In the genomic region with DNA sequence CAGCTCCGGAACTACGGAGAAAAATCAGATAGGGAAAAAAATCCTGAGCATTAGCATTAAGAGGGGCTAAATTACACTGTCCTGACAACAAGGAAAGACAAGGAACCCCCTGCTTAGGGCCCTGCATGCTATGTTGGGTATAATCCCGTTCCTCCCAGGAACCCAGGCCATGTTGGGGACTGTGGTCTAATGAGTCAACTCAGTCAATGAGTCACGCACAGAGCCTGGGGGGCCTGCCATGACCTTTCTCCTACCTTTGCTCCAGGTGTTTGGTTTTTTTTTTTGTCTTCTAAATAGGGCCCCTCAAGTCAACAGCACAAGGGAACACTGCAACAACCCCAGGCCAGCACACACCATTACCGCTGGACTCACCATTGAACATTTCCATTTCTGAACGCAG, we compare ENCODE assay signal across 17 cellular contexts. TPM values are rescaled to one million over a fixed set of nuclear protein-coding genes. Genes with fewer than 3 reads are reported as not detected.
DNase-seq lines count a peak whose midpoint lies in the region; ATAC-seq and TF ChIP-seq lines count a peak whose summit lies in the region.
"Had no signal": no experiment of that assay in that cellular context is flagged by ENCODE, and none has a peak within 500 bp of the region (broad histone marks: within the 10 kb centered on the region; RNA-seq: fewer than 3 reads in every experiment).

No MANE protein-coding gene starts in this region.

- intact Hi-C loops in dendritic cell treated with granulocyte-macrophage colony-stimulating factor and Interleukin-4, amounts not matched to agents 40 ng/mL and 50 ng/mL, for 4 days (cut with micrococcal nuclease), result no loop called here
- intact Hi-C loops in gastrocnemius medialis (cut with DNase I; ENCODE audit: low total_unique reads), result no loop called here

- H3K9me3 Mint-ChIP-seq in activated naive CD4-positive, alpha-beta T cell treated with anti-CD3 and anti-CD28 coated beads, Interleukin-2, amount 50 U/mL, for 72 hours, result no peaks in the 10 kb centered on the region
- no peaks in the 10 kb centered on the region for H3K9me3 Mint-ChIP-seq in dendritic cell treated with granulocyte-macrophage colony-stimulating factor and Interleukin-4, amounts not matched to agents 40 ng/mL and 50 ng/mL, for 4 days
- H3K9me3 Mint-ChIP-seq: CD4-positive, alpha-beta T cell had no signal

- ATAC-seq in activated naive CD4-positive, alpha-beta T cell treated with anti-CD3 and anti-CD28 coated beads, Interleukin-2, amount 50 U/mL, for 72 hours, result peak; percentile 61 to 64
- ATAC-seq in stimulated activated naive CD8-positive, alpha-beta T cell treated with anti-CD3 and anti-CD28 coated beads, Interleukin-15, Interleukin-2, amounts not matched to agents 100 U/mL and 50 U/mL, for 24 hours, result peak; percentile 75
- ATAC-seq in gastrocnemius medialis, result no peak

- H3K4me1 ChIP-seq in gastrocnemius medialis, result no peaks in the 10 kb centered on the region

- no peak overlapping the region for H3K4me3 ChIP-seq in gastrocnemius medialis
- H3K4me3 ChIP-seq: PC-9 had no signal

- H3K4me1 Mint-ChIP-seq in dendritic cell treated with granulocyte-macrophage colony-stimulating factor and Interleukin-4, amounts not matched to agents 40 ng/mL and 50 ng/mL, for 4 days (ENCODE audit: low read depth), result peaks cover 29% of the 10 kb centered on the region

- no peaks in the 10 kb centered on the region for H3K9me3 ChIP-seq in gastrocnemius medialis

- DNase-seq in activated naive CD4-positive, alpha-beta T cell treated with anti-CD3 and anti-CD28 coated beads, Interleukin-2, amount 50 U/mL, for 72 hours (ENCODE audit: low spot score in 2 of 2), result no peak
- DNase-seq in activated naive CD4-positive, alpha-beta T cell treated with Interleukin-2 at 50 U/mL for 16 hours, result no peak
- DNase-seq in RPMI7951 (ENCODE audit: low read depth) (peak; percentile 72), NCI-H226 (no peak), gastrocnemius medialis (no peak)
- no peak for DNase-seq in stimulated activated naive CD8-positive, alpha-beta T cell treated with anti-CD3 and anti-CD28 coated beads, Interleukin-15, Interleukin-2, amounts not matched to agents 100 U/mL and 50 U/mL, for 24 hours
- DNase-seq: ACHN; Calu3; CD4-positive, alpha-beta T cell; HCEC 1CT; NCI-H1092; NCI-H2227 treated with DMSO at 0.1 percent for 48 hours; NCI-H526; PC-9; SIG-M5 had no signal

- no peak for TF ChIP-seq POLR2A in gastrocnemius medialis (IDR thresholded peaks at IDR 0.05)

- in situ Hi-C loops in gastrocnemius medialis (cut with MboI; ENCODE audit: low sequenced_read_pairs in 4 of 4), result no loop called here

- no peak overlapping the region for H3K27ac ChIP-seq in gastrocnemius medialis
- H3K27ac ChIP-seq: PC-9 had no signal

- H3K27ac Mint-ChIP-seq in activated naive CD4-positive, alpha-beta T cell treated with anti-CD3 and anti-CD28 coated beads, Interleukin-2, amount 50 U/mL, for 72 hours, result no peak overlapping the region
- H3K27ac Mint-ChIP-seq in dendritic cell treated with granulocyte-macrophage colony-stimulating factor and Interleukin-4, amounts not matched to agents 40 ng/mL and 50 ng/mL, for 4 days, result peak overlapping the region; percentile 1
- H3K27ac Mint-ChIP-seq: CD4-positive, alpha-beta T cell had no signal

- no peak overlapping the region for H3K4me3 Mint-ChIP-seq in dendritic cell treated with granulocyte-macrophage colony-stimulating factor and Interleukin-4, amounts not matched to agents 40 ng/mL and 50 ng/mL, for 4 days
- H3K4me3 Mint-ChIP-seq: CD4-positive, alpha-beta T cell had no signal

- no peaks in the 10 kb centered on the region for H3K36me3 ChIP-seq in gastrocnemius medialis

- H3K27me3 Mint-ChIP-seq in dendritic cell treated with granulocyte-macrophage colony-stimulating factor and Interleukin-4, amounts not matched to agents 40 ng/mL and 50 ng/mL, for 4 days, result no peaks in the 10 kb centered on the region

- no peak for TF ChIP-seq CTCF in gastrocnemius medialis (IDR thresholded peaks at IDR 0.05 in 4 of 5, conservative IDR thresholded peaks at IDR 0.05 in 1 of 5)

- no peaks in the 10 kb centered on the region for H3K27me3 ChIP-seq in gastrocnemius medialis

- no peaks in the 10 kb centered on the region for H3K36me3 Mint-ChIP-seq in activated naive CD4-positive, alpha-beta T cell treated with anti-CD3 and anti-CD28 coated beads, Interleukin-2, amount 50 U/mL, for 72 hours
- H3K36me3 Mint-ChIP-seq in dendritic cell treated with granulocyte-macrophage colony-stimulating factor and Interleukin-4, amounts not matched to agents 40 ng/mL and 50 ng/mL, for 4 days (ENCODE audit: low read depth), result peaks cover 44% of the 10 kb centered on the region

RNA-seq across cellular contexts. Expression of a gene that starts 8.9 kb away (rescaled TPM):
- total RNA-seq in activated naive CD4-positive, alpha-beta T cell treated with anti-CD3 and anti-CD28 coated beads, Interleukin-2, amount 50 U/mL, for 72 hours, result 10 to 100 TPM in 1 of 2 donors, 1 to 10 TPM in 1; 9.2 to 19.3 TPM
- total RNA-seq in RPMI7951 (2014; rRNA removed; shearing (Covaris generic)), result 9.8 and 14.9 TPM in 2 replicates
- 1 to 10 TPM in 3 of 4 donors, under 1 TPM in 1; 0.49 to 3.2 (median 2.2) TPM for total RNA-seq in gastrocnemius medialis

RNA-seq across cellular contexts. Expression of a gene that starts 12.6 kb away (rescaled TPM):
- under 1 TPM in 1 of 2 donors, not detected in 1; 0.16 TPM for total RNA-seq in activated naive CD4-positive, alpha-beta T cell treated with anti-CD3 and anti-CD28 coated beads, Interleukin-2, amount 50 U/mL, for 72 hours
- total RNA-seq in RPMI7951 (2014; rRNA removed; shearing (Covaris generic)), result 4.3 and 4.8 TPM in 2 replicates
- 1 to 10 TPM in 1 of 4 donors, under 1 TPM in 3; 0.32 to 1.2 (median 0.76) TPM for total RNA-seq in gastrocnemius medialis
- total RNA-seq: Calu3, PC-9 had no signal

RNA-seq across cellular contexts. Expression of a gene that starts 39.4 kb away (rescaled TPM):
- total RNA-seq in activated naive CD4-positive, alpha-beta T cell treated with anti-CD3 and anti-CD28 coated beads, Interleukin-2, amount 50 U/mL, for 72 hours, result 10 to 100 TPM; 16.2 to 20.6 TPM
- total RNA-seq in RPMI7951 (2014; rRNA removed; shearing (Covaris generic)), result 19.8 and 28.6 TPM in 2 replicates
- total RNA-seq in gastrocnemius medialis, result 10 to 100 TPM; 13.5 to 18.5 (median 15.5) TPM

RNA-seq across cellular contexts. Expression of a gene that starts 55.9 kb away (rescaled TPM):
- total RNA-seq in activated naive CD4-positive, alpha-beta T cell treated with anti-CD3 and anti-CD28 coated beads, Interleukin-2, amount 50 U/mL, for 72 hours, result not detected
- 0.36 TPM in 1 of 2 replicates, not detected in the other for total RNA-seq in RPMI7951 (2014; rRNA removed; shearing (Covaris generic))
- not detected for total RNA-seq in gastrocnemius medialis
- total RNA-seq: CD4-positive, alpha-beta T cell; HT-29 had no signal

Comparison
In these comparisons a context has a peak if more than half of its experiments do, and no peak if none do; other contexts are left out.
1. ATAC-seq: peak in activated naive CD4-positive, alpha-beta T cell treated with anti-CD3 and anti-CD28 coated beads, Interleukin-2, amount 50 U/mL, for 72 hours (2 of 2) and stimulated activated naive CD8-positive, alpha-beta T cell treated with anti-CD3 and anti-CD28 coated beads, Interleukin-15, Interleukin-2, amounts not matched to agents 100 U/mL and 50 U/mL, for 24 hours (single experiment); none in gastrocnemius medialis (0 of 2).